ENCODE assay signal across 12 cellular contexts in genomic region chr9:128704356-128704670, GRCh38. TPM values are rescaled to one million over a fixed set of nuclear protein-coding genes. Genes with fewer than 3 reads are reported as not detected.
DNase-seq lines count a peak whose midpoint lies in the region; ATAC-seq and TF ChIP-seq lines count a peak whose summit lies in the region.
"Had no signal": no experiment of that assay in that cellular context is flagged by ENCODE, and none has a peak within 500 bp of the region (broad histone marks: within the 10 kb centered on the region; RNA-seq: fewer than 3 reads in every experiment).

No MANE protein-coding gene starts in this region.

- no peaks in the 10 kb centered on the region for H3K27me3 Mint-ChIP-seq in CD4-positive, alpha-beta T cell
- H3K27me3 Mint-ChIP-seq in progenitor cell of endocrine pancreas, result no peaks in the 10 kb centered on the region

- POLR2A ChIA-PET in CD4-positive, alpha-beta T cell (lab: Charles Lee), result interaction anchor here (1.0 kb wide), 1 partner anchor 20 kb away, joined by 5 read pairs; the partner anchor contains the start of gene ZDHHC12
- POLR2A ChIA-PET in HEK293 (lab: Yijun Ruan, JAX), result interaction anchor here (1.2 to 3.7 kb wide), 2 partner anchors 18 to 20 kb away, joined by 3 to 22 read pairs; partner anchors contain the start of gene ZDHHC12

- WGBS in esophagus, 2 donors, result 86 to 92% methylated on average over 5 of the region's 5 CpGs

- in situ Hi-C loops in ACHN (cut with HindIII; ENCODE audit: low pct_ligation_motif_present, low pct_unique_long_range_greater_than_20kb, low sequenced_read_pairs), result no loop called here

- peak overlapping the region; percentile 78 for H3K4me3 Mint-ChIP-seq in CD4-positive, alpha-beta T cell
- H3K4me3 Mint-ChIP-seq in progenitor cell of endocrine pancreas (ENCODE audit: low read depth), result peak overlapping the region; percentile 83

- H3K36me3 ChIP-seq in HEK293 (ENCODE audit: control insufficient read depth in 2 of 2, insufficient read depth in 1 of 2, low read length in 2 of 2), result peaks cover 0 to 27% of the 10 kb centered on the region in 2 experiments; a peak in 2 of 3 replicates
- no peaks in the 10 kb centered on the region for H3K36me3 ChIP-seq in esophagus (ENCODE audit: control insufficient read depth in 2 of 2, insufficient read depth in 2 of 2, low read length in 1 of 2)
- H3K36me3 ChIP-seq: cardiac muscle cell had no signal

- H3K27ac ChIP-seq in CD4-positive, alpha-beta T cell (ENCODE audit: low read depth, low read length), result no peak overlapping the region
- H3K27ac ChIP-seq in HEK293 (ENCODE audit: extremely low read depth, low read depth, low read length) (no peak overlapping the region; the same call in 1 of the 2 replicates), esophagus (ENCODE audit: low read depth in 2 of 2, low read length in 1 of 2) (peak overlapping the region; percentile 8 to 37)
- H3K27ac ChIP-seq: cardiac muscle cell, VCaP had no signal

- ATAC-seq in CD4-positive, alpha-beta T cell (ENCODE audit: poor library complexity), result no peak
- ATAC-seq in HG03097 (IDR thresholded peaks at IDR 0.05; ENCODE audit: low FRiP score, unreplicated experiment), result no peak

- H3K4me1 ChIP-seq in HEK293 (ENCODE audit: control insufficient read depth, insufficient read depth, low read length) (no peaks in the 10 kb centered on the region), esophagus (ENCODE audit: control insufficient read depth in 2 of 2, insufficient read depth in 2 of 2, low read length in 1 of 2) (peaks cover 0 to 2% of the 10 kb centered on the region in 2 donors)

- no peaks in the 10 kb centered on the region for H3K36me3 Mint-ChIP-seq in CD4-positive, alpha-beta T cell (ENCODE audit: low read depth)
- no peaks in the 10 kb centered on the region for H3K36me3 Mint-ChIP-seq in progenitor cell of endocrine pancreas (ENCODE audit: insufficient read depth)

- TF ChIP-seq CTCF in CD4-positive, alpha-beta T cell (IDR thresholded peaks at IDR 0.05), result no peak
- TF ChIP-seq CTCF in HEK293 (tag by site-specific recombination; IDR thresholded peaks at IDR 0.05), result no peak
- TF ChIP-seq CTCF in progenitor cell of endocrine pancreas (IDR thresholded peaks at IDR 0.05; ENCODE audit: unreplicated experiment), result no peak

- DNase-seq in CD4-positive, alpha-beta T cell, result no peak
- DNase-seq in progenitor cell of endocrine pancreas (ENCODE audit: low spot score, unreplicated experiment) (no peak), NCI-H1105 (lab: John Stamatoyannopoulos, UW) (no peak), ACHN (no peak)
- DNase-seq: activated T-cell treated with anti-CD3 and anti-CD28 coated beads, Interleukin-2, amount 50 U/mL, for 48 hours; NCI-H2029 treated with DMSO at 0.1 percent for 48 hours; retina had no signal

- intact Hi-C loops in CD4-positive, alpha-beta T cell (cut with DNase I, micrococcal nuclease), result loop anchor here (5.0 kb wide), 3 partner anchors 47 to 83 kb away; partner anchors contain the start of genes DYNC2I2 (in 1 of the 2), TBC1D13 (in 1 of the 2) and ZER1 (in 1 of the 2)

- no peaks in the 10 kb centered on the region for H3K9me3 Mint-ChIP-seq in CD4-positive, alpha-beta T cell
- H3K9me3 Mint-ChIP-seq in progenitor cell of endocrine pancreas (ENCODE audit: low read depth), result no peaks in the 10 kb centered on the region

- H3K27me3 ChIP-seq in CD4-positive, alpha-beta T cell (ENCODE audit: control insufficient read depth, insufficient read depth, low read length), result no peaks in the 10 kb centered on the region
- no peaks in the 10 kb centered on the region for H3K27me3 ChIP-seq in esophagus (ENCODE audit: control insufficient read depth in 1 of 2, insufficient read depth in 2 of 2, low read length in 2 of 2)
- H3K27me3 ChIP-seq: cardiac muscle cell had no signal

- peaks cover 11% of the 10 kb centered on the region for H3K4me1 Mint-ChIP-seq in CD4-positive, alpha-beta T cell (ENCODE audit: low read depth)
- H3K4me1 Mint-ChIP-seq in progenitor cell of endocrine pancreas (ENCODE audit: low read depth), result peaks cover 3% of the 10 kb centered on the region

- CTCF ChIA-PET in CD4-positive, alpha-beta T cell (lab: Charles Lee), result interaction anchor here (0.8 to 1.3 kb wide), 2 partner anchors 21 to 114 kb away, joined by 3 to 4 read pairs; partner anchors contain the start of gene ENDOG
- CTCF ChIA-PET in HEK293 (lab: Yijun Ruan, JAX), result interaction anchor here (0.7 to 1.4 kb wide), 3 partner anchors 13 to 69 kb away, joined by 3 read pairs; no protein-coding TSS in a partner anchor

- no peaks in the 10 kb centered on the region for H3K9me3 ChIP-seq in CD4-positive, alpha-beta T cell (ENCODE audit: control insufficient read depth, low read length)
- H3K9me3 ChIP-seq in HEK293 (ENCODE audit: control insufficient read depth, insufficient read depth, low read depth, low read length), result no peaks in the 10 kb centered on the region
- H3K9me3 ChIP-seq in esophagus (ENCODE audit: control insufficient read depth in 2 of 2, insufficient read depth in 1 of 2, low read depth in 1 of 2, low read length in 1 of 2), result no peaks in the 10 kb centered on the region

- H3K4me3 ChIP-seq in HEK293 (ENCODE audit: low read depth, low read length) (no peak overlapping the region), esophagus (ENCODE audit: low read depth in 1 of 2, low read length in 2 of 2) (no peak overlapping the region)
- H3K4me3 ChIP-seq: cardiac muscle cell had no signal

- no peak overlapping the region for H3K27ac Mint-ChIP-seq in CD4-positive, alpha-beta T cell
- no peak overlapping the region for H3K27ac Mint-ChIP-seq in progenitor cell of endocrine pancreas

TF ChIP-seq in HEK293, 187 proteins besides CTCF, POLR2A, EP300 and RAD21:
- no peak for TF ChIP-seq ZNF341 (tag by site-specific recombination; IDR thresholded peaks at IDR 0.05; ENCODE audit: low read depth)
- 0 out of 2 replicates have a peak, but pooled peaks have one; percentile 12 for TF ChIP-seq SCRT1 (tag by site-specific recombination; IDR thresholded peaks at IDR 0.05; ENCODE audit: borderline replicate concordance)
- no peak for TF ChIP-seq ZNF830 (tag by site-specific recombination; IDR thresholded peaks at IDR 0.05; ENCODE audit: low read depth)

RNA-seq across cellular contexts. Expression of gene PKN3, which starts 2.0 kb away (rescaled TPM):
- 1 to 10 TPM in 1 of 2 experiments, under 1 TPM in 1; 0.95 to 1.9 TPM for total RNA-seq in CD4-positive, alpha-beta T cell
- 1 to 10 TPM; 3.5 to 4.3 TPM for polyA plus RNA-seq in esophagus
- 20.0 and 20.2 TPM in 2 replicates for total RNA-seq in progenitor cell of endocrine pancreas

RNA-seq across cellular contexts. Expression of gene SET, which starts 15.3 kb away (rescaled TPM):
- 100 to 1,000 TPM; 228 to 241 TPM for total RNA-seq in CD4-positive, alpha-beta T cell
- polyA plus RNA-seq in esophagus, result 100 to 1,000 TPM in 1 of 2 donors, 10 to 100 TPM in 1; 66.3 to 126 TPM
- 563 and 571 TPM in 2 replicates for total RNA-seq in progenitor cell of endocrine pancreas

RNA-seq across cellular contexts. Expression of gene ZDHHC12, which starts 19.6 kb away (rescaled TPM):
- total RNA-seq in CD4-positive, alpha-beta T cell, result 10 to 100 TPM; 22.0 to 23.7 TPM
- polyA plus RNA-seq in esophagus, result 10 to 100 TPM; 73.2 to 76.0 TPM
- total RNA-seq in progenitor cell of endocrine pancreas, result 33.7 TPM in 2 replicates

RNA-seq across cellular contexts. Expression of gene DYNC2I2, which starts 47.7 kb away (rescaled TPM):
- total RNA-seq in CD4-positive, alpha-beta T cell, result 1 to 10 TPM; 2.2 to 3.2 TPM
- 10 to 100 TPM; 45.7 to 48.0 TPM for polyA plus RNA-seq in esophagus
- total RNA-seq in progenitor cell of endocrine pancreas, result 83.4 and 85.4 TPM in 2 replicates

Comparison
In these comparisons a context has a peak if more than half of its experiments do, and no peak if none do; other contexts are left out.
1. H3K27ac ChIP-seq: peak in esophagus (2 of 2); none in CD4-positive, alpha-beta T cell (single experiment) and HEK293 (single experiment).